Comparison of ENCODE assay signal across 1 cellular context in the genomic region with DNA sequence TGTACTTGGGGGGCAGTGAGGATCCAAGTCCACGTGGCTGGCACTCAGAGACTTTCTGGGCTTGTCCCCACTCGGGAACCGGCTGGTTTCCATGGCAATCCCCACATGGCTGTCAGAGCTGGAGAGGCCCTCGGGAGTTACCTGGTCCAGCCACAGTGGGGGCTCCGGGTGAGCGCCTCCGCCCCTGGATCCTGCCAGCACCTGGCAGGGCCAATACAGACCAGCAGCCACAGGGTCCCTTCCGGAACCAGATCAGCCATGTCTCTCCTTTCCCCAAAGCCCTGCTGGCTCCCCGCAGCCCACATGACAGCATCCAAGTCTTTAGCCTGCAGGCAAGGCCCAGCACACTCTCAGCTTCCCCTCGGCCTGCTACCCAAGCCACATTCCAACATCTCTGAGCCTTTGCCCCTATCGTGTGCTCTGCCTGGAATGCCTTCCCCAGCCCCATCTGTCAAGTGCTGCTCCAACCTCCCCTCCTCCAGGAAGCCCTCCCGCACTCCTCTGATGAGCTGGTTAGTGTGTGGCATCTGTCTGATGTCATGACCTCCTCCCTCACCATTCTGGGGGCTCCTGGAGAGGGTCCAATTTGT.
TF ChIP-seq lines count a peak whose summit lies in the region.

No MANE protein-coding gene starts in this region.

TF ChIP-seq in endothelial cell of umbilical vein, 7 proteins besides CTCF, POLR2A, EP300 and RAD21:
- TF ChIP-seq, protein P1, sequence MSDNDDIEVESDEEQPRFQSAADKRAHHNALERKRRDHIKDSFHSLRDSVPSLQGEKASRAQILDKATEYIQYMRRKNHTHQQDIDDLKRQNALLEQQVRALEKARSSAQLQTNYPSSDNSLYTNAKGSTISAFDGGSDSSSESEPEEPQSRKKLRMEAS (IDR thresholded peaks at IDR 0.05; ENCODE audit: insufficient read depth, insufficient read length), result no peak
- no peak for TF ChIP-seq MYC (IDR thresholded peaks at IDR 0.05; ENCODE audit: low read depth, low read length)
- TF ChIP-seq FOS (IDR thresholded peaks at IDR 0.05; ENCODE audit: borderline replicate concordance, insufficient read depth, low read length), result no peak
- no peak for TF ChIP-seq GATA2 (IDR thresholded peaks at IDR 0.05; ENCODE audit: insufficient read depth, insufficient read length, low read depth, low read length)
TF ChIP-seq in endothelial cell of umbilical vein: peak in this region for 0.
